Comparison of ENCODE assay signal across 28 cellular contexts in genomic region chr13:30995331-30995730, GRCh38.
"Had no signal": no experiment of that assay in that cellular context is flagged by ENCODE, and none has a peak within 500 bp of the region (broad histone marks: within the 10 kb centered on the region; RNA-seq: fewer than 3 reads in every experiment).

No MANE protein-coding gene starts in this region.

- H3K4me1 ChIP-seq: colonic mucosa, foreskin keratinocyte, gastrocnemius medialis had no signal

- H3K36me3 ChIP-seq: colonic mucosa, esophagus muscularis mucosa, esophagus squamous epithelium, gastrocnemius medialis, gastroesophageal sphincter, heart left ventricle, heart right ventricle had no signal

- FAIRE-seq: colon, endometrium, endothelial cell of umbilical vein, frontal cortex had no signal

- ATAC-seq: effector memory CD8-positive, alpha-beta T cell; esophagus mucosa; foreskin keratinocyte; gastrocnemius medialis; gastroesophageal sphincter; heart left ventricle; heart right ventricle had no signal

- H3K27me3 ChIP-seq: colonic mucosa, dorsolateral prefrontal cortex, esophagus muscularis mucosa, gastrocnemius medialis, gastroesophageal sphincter had no signal

- H3K27ac ChIP-seq: colonic mucosa, coronary artery, epithelial cell of prostate, esophagus muscularis mucosa, esophagus squamous epithelium, foreskin keratinocyte, gastrocnemius medialis, gastroesophageal sphincter, heart left ventricle, heart right ventricle had no signal

- H3K4me3 ChIP-seq: colonic mucosa, coronary artery, dorsolateral prefrontal cortex, esophagus muscularis mucosa, esophagus squamous epithelium, gastrocnemius medialis, gastroesophageal sphincter, heart left ventricle, heart right ventricle had no signal

- H3K9me3 ChIP-seq: colonic mucosa, esophagus muscularis mucosa, esophagus squamous epithelium, gastrocnemius medialis, gastroesophageal sphincter, heart left ventricle, heart right ventricle had no signal

- DNase-seq: colonic mucosa; cortex of kidney; dermis blood vessel endothelial cell; dorsolateral prefrontal cortex; effector CD4-positive, alpha-beta T cell; effector CD8-positive, alpha-beta T cell; effector memory CD4-positive, alpha-beta T cell; effector memory CD8-positive, alpha-beta T cell; endodermal cell; erythroblast; esophagus squamous epithelium; foreskin fibroblast; foreskin keratinocyte; foreskin melanocyte; gastrocnemius medialis; glutamatergic neuron; head of caudate nucleus; heart left ventricle; heart right ventricle had no signal
